ENCODE assay signal across 19 cellular contexts in the genomic region with DNA sequence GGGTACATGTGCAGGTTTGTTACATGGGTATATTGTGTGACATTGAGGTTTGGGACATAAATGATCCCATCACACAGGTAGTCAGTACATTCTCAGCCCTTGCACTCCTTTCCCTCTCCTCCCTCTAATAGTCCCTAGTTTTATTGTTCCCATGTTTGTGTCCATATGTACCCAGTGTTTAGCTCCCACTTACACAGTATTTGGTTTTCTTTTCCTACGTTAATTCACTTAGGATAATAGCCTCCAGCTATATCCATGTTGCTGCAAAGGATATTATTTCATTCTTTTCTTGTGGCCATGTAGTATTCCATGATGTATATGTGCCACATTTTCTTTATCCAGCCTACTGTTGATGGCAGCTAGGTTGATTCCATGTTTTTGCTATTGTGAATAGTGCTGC. TPM values are rescaled to one million over a fixed set of nuclear protein-coding genes. Genes with fewer than 3 reads are reported as not detected.
DNase-seq lines count a peak whose midpoint lies in the region; ATAC-seq, FAIRE-seq and TF ChIP-seq lines count a peak whose summit lies in the region.
"Had no signal": no experiment of that assay in that cellular context is flagged by ENCODE, and none has a peak within 500 bp of the region (broad histone marks: within the 10 kb centered on the region; RNA-seq: fewer than 3 reads in every experiment).

No MANE protein-coding gene starts in this region.

- H3K36me3 Mint-ChIP-seq in CD4-positive, alpha-beta T cell (ENCODE audit: low read depth): peaks cover 6% of the 10 kb centered on the region
- peaks cover 81% of the 10 kb centered on the region for H3K36me3 Mint-ChIP-seq in neural progenitor cell

- no peak overlapping the region for H2AFZ ChIP-seq in K562 (ENCODE audit: low read depth, low read length)
- no peak overlapping the region for H2AFZ ChIP-seq in neural progenitor cell (replicated peaks)

- peaks cover 50% of the 10 kb centered on the region for H3K4me1 ChIP-seq in HEK293 (ENCODE audit: control insufficient read depth, insufficient read depth, low read length)
- peaks cover 0 to 11% of the 10 kb centered on the region in 2 experiments; a peak in 3 of 5 replicates for H3K4me1 ChIP-seq in K562 (replicated peaks in 1 of 2; ENCODE audit: control insufficient read depth in 2 of 2, insufficient read depth in 2 of 2, low read length in 2 of 2)
- peaks cover 44% of the 10 kb centered on the region for H3K4me1 ChIP-seq in neural progenitor cell
- no peaks in the 10 kb centered on the region for H3K4me1 ChIP-seq in prostate gland (replicated peaks)

- no peak for ATAC-seq in CD4-positive, alpha-beta T cell (ENCODE audit: poor library complexity)
- no peak for ATAC-seq in K562
- no peak for ATAC-seq in HG03469 (IDR thresholded peaks at IDR 0.05; ENCODE audit: unreplicated experiment)
- ATAC-seq: Panc1, Right ventricle myocardium inferior had no signal

- POLR2A ChIA-PET in CD4-positive, alpha-beta T cell (lab: Charles Lee): no interaction called here
- POLR2A ChIA-PET in HEK293 (lab: Yijun Ruan, JAX): no interaction called here
- POLR2A ChIA-PET in K562 (lab: Yijun Ruan, JAX): interaction anchor here (1.3 to 2.2 kb wide), 2 partner anchors 13 to 17 kb away, joined by 3 to 8 read pairs; no protein-coding TSS in a partner anchor

- TF ChIP-seq POLR2A in K562 (conservative IDR thresholded peaks at IDR 0.05) (no peak), prostate gland (IDR thresholded peaks at IDR 0.05) (no peak)

- no TSS peak for BruUV-seq in K562 (replicated peaks; lab: Mats Ljungman, UMichigan)

- 95% methylated on average over 1 of the region's 1 CpG for WGBS in K562 (ENCODE audit: insufficient coverage, low coverage, missing lambda C conversion rate)
- 64% methylated on average over 1 of the region's 1 CpG for whole genome bisulfite sequencing in prostate gland

- H4K20me1 ChIP-seq in K562 (replicated peaks; ENCODE audit: control insufficient read depth, insufficient read depth, low read length) (peaks cover 26% of the 10 kb centered on the region), neural progenitor cell (ENCODE audit: low read depth) (peaks cover 95% of the 10 kb centered on the region)

- TF ChIP-seq RAD21 in K562 (CRISPR knock-in tag; conservative IDR thresholded peaks at IDR 0.05 in 1 of 2, IDR thresholded peaks at IDR 0.05 in 1 of 2): no peak

- H3K4me3 ChIP-seq in HEK293 (ENCODE audit: low read depth, low read length) (no peak overlapping the region), K562 (no peak overlapping the region), neural progenitor cell (no peak overlapping the region), prostate gland (no peak overlapping the region)
- H3K4me3 ChIP-seq: BLaER1 treated with 17β-estradiol and CSF1 and Interleukin-3, amounts not matched to agents 10 nM and 100 nM had no signal

- DNase-seq in CD4-positive, alpha-beta T cell: no peak
- DNase-seq in K562 (ENCODE audit: extremely low read depth in 1 of 4, low spot score in 3 of 4): no peak
- no peak for DNase-seq in neural progenitor cell (ENCODE audit: low spot score)
- no peak for DNase-seq in NCI-H2081 treated with DMSO at 0.1 percent for 48 hours (lab: John Stamatoyannopoulos, UW)
- no peak for DNase-seq in prostate gland (ENCODE audit: low spot score)
- DNase-seq: HCEC 1CT, KBM-7, NCI-H187, NCI-H226, NCI-H524, SW 1271 had no signal

- H3K9me1 ChIP-seq in K562 (ENCODE audit: control insufficient read depth, insufficient read depth, low read length): peaks cover 5% of the 10 kb centered on the region

- CTCF ChIA-PET in CD4-positive, alpha-beta T cell (lab: Charles Lee): no interaction called here
- CTCF ChIA-PET in HEK293 (lab: Yijun Ruan, JAX): interaction anchor here (1.1 kb wide), 1 partner anchor 20 kb away, joined by 3 read pairs; no protein-coding TSS in a partner anchor
- CTCF ChIA-PET in K562 (lab: Yijun Ruan, JAX; ENCODE audit: low intra/inter-chr PET ratio): no interaction called here

- no peak overlapping the region for H3K4me3 Mint-ChIP-seq in CD4-positive, alpha-beta T cell
- no peak overlapping the region for H3K4me3 Mint-ChIP-seq in neural progenitor cell

- no peaks in the 10 kb centered on the region for H3K9me3 Mint-ChIP-seq in CD4-positive, alpha-beta T cell
- peaks cover 62% of the 10 kb centered on the region for H3K9me3 Mint-ChIP-seq in neural progenitor cell

- intact Hi-C loops in CD4-positive, alpha-beta T cell (cut with DNase I, micrococcal nuclease): loop anchor here in 1 of 2 experiments (10.0 kb wide), 1 partner anchor 143 kb away; no protein-coding TSS in a partner anchor
- intact Hi-C loops in K562 (cut with micrococcal nuclease): no loop called here
- intact Hi-C loops in prostate gland (cut with DNase I): no loop called here

- no peak for TF ChIP-seq EP300 in K562 (IDR thresholded peaks at IDR 0.05; ENCODE audit: low read length)

- no peaks in the 10 kb centered on the region; a peak in 1 of 3 replicates for H3K36me3 ChIP-seq in HEK293 (ENCODE audit: control insufficient read depth in 2 of 2, insufficient read depth in 1 of 2, low read length in 2 of 2)
- H3K36me3 ChIP-seq in K562 (ENCODE audit: control insufficient read depth, insufficient read depth, low read length): peaks cover 12% of the 10 kb centered on the region; the same call in 1 of the 3 replicates
- no peaks in the 10 kb centered on the region for H3K36me3 ChIP-seq in neural progenitor cell
- H3K36me3 ChIP-seq in prostate gland: no peaks in the 10 kb centered on the region

- no peak overlapping the region for H3K27ac ChIP-seq in CD4-positive, alpha-beta T cell (ENCODE audit: low read depth, low read length)
- H3K27ac ChIP-seq in HEK293 (ENCODE audit: extremely low read depth, low read depth, low read length) (no peak overlapping the region), K562 (ENCODE audit: extremely low read depth, low read depth, low read length) (no peak overlapping the region), neural progenitor cell (peak overlapping the region; percentile 22), prostate gland (no peak overlapping the region)
- H3K27ac ChIP-seq: BLaER1 treated with 17β-estradiol and CSF1 and Interleukin-3, amounts not matched to agents 10 nM and 100 nM had no signal

- no peak for FAIRE-seq in K562 (lab: Jason Lieb, UNC)
- FAIRE-seq: D721Med, GM12892, GM18507 had no signal

- TF ChIP-seq CTCF in CD4-positive, alpha-beta T cell (IDR thresholded peaks at IDR 0.05): no peak
- TF ChIP-seq CTCF in HEK293 (tag by site-specific recombination; IDR thresholded peaks at IDR 0.05): no peak
- TF ChIP-seq CTCF in K562 (IDR thresholded peaks at IDR 0.05 in 2 of 3, conservative IDR thresholded peaks at IDR 0.05 in 1 of 3; ENCODE audit: insufficient read depth in 2 of 3, low read depth in 1 of 3, low read length in 3 of 3): no peak
- TF ChIP-seq CTCF in neural progenitor cell (IDR thresholded peaks at IDR 0.05): no peak
- no peak for TF ChIP-seq CTCF in prostate gland (IDR thresholded peaks at IDR 0.05)

- peaks cover 6% of the 10 kb centered on the region for H3F3A ChIP-seq in neural progenitor cell (ENCODE audit: low read depth)

- peaks cover 93% of the 10 kb centered on the region for H3K79me2 ChIP-seq in K562 (ENCODE audit: control insufficient read depth, insufficient read depth, low read length)
- H3K79me2 ChIP-seq in neural progenitor cell (ENCODE audit: low read depth): peaks cover 100% of the 10 kb centered on the region

- in situ Hi-C loops in K562 (cut with MboI): no loop called here

- H3K27me3 Mint-ChIP-seq in CD4-positive, alpha-beta T cell: no peaks in the 10 kb centered on the region
- H3K27me3 Mint-ChIP-seq in neural progenitor cell (ENCODE audit: insufficient read depth, low read depth): peaks cover 5% of the 10 kb centered on the region

- no peaks in the 10 kb centered on the region for H3K27me3 ChIP-seq in CD4-positive, alpha-beta T cell (ENCODE audit: control insufficient read depth, insufficient read depth, low read length)
- no peaks in the 10 kb centered on the region for H3K27me3 ChIP-seq in K562 (ENCODE audit: control insufficient read depth in 2 of 2, insufficient read depth in 2 of 2, low read length in 2 of 2)
- no peaks in the 10 kb centered on the region for H3K27me3 ChIP-seq in neural progenitor cell
- H3K27me3 ChIP-seq in prostate gland (replicated peaks; ENCODE audit: insufficient read depth): no peaks in the 10 kb centered on the region
- H3K27me3 ChIP-seq: BLaER1 treated with 17β-estradiol and CSF1 and Interleukin-3, amounts not matched to agents 10 nM and 100 nM had no signal

- no peaks in the 10 kb centered on the region for H3K9me3 ChIP-seq in CD4-positive, alpha-beta T cell (ENCODE audit: control insufficient read depth, low read length)
- H3K9me3 ChIP-seq in HEK293 (ENCODE audit: control insufficient read depth, insufficient read depth, low read depth, low read length): no peaks in the 10 kb centered on the region
- H3K9me3 ChIP-seq in K562 (replicated peaks; ENCODE audit: control insufficient read depth, insufficient read depth, low read depth, low read length): no peaks in the 10 kb centered on the region
- no peaks in the 10 kb centered on the region for H3K9me3 ChIP-seq in neural progenitor cell (ENCODE audit: low read depth)
- H3K9me3 ChIP-seq in prostate gland: no peaks in the 10 kb centered on the region

- H3K4me2 ChIP-seq in K562 (ENCODE audit: insufficient read depth, low read length) (no peak overlapping the region), neural progenitor cell (no peak overlapping the region)

- no peak overlapping the region for H3K9ac ChIP-seq in K562 (ENCODE audit: insufficient read depth in 1 of 2, low read depth in 2 of 2, low read length in 2 of 2)
- H3K9ac ChIP-seq in neural progenitor cell: no peak overlapping the region
- H3K9ac ChIP-seq: BLaER1 treated with 17β-estradiol and CSF1 and Interleukin-3, amounts not matched to agents 10 nM and 100 nM had no signal

- peaks cover 82% of the 10 kb centered on the region for H3K4me1 Mint-ChIP-seq in CD4-positive, alpha-beta T cell (ENCODE audit: low read depth)
- peaks cover 12% of the 10 kb centered on the region for H3K4me1 Mint-ChIP-seq in neural progenitor cell

- peak overlapping the region; percentile 18 for H3K27ac Mint-ChIP-seq in CD4-positive, alpha-beta T cell
- no peak overlapping the region for H3K27ac Mint-ChIP-seq in neural progenitor cell

RNA-seq across cellular contexts. Expression of a gene that starts 27.4 kb away (rescaled TPM):
- total RNA-seq in CD4-positive, alpha-beta T cell: 10 to 100 TPM; 12.5 to 13.8 TPM
- 18.3 and 46.1 TPM in 2 replicates for total RNA-seq in K562 (2011; cell fraction: chromatin; rRNA removed; ENCODE audit: low replicate concordance)
- total RNA-seq in K562 (2011; cell fraction: nucleolus; rRNA removed): 6.3 and 7.8 TPM in 2 replicates
- 21.6 and 31.5 TPM in 2 replicates for total RNA-seq in K562 (2011; cell fraction: nucleoplasm; rRNA removed)
- total RNA-seq in K562 (2014; rRNA removed) (10.1 and 10.9 TPM in 2 replicates), K562 (2014; rRNA removed; fragmentation: Illumina TruSeq; extraction: Trizol) (14.0 and 16.2 TPM in 2 replicates), K562 (2015; rRNA removed; fragmentation: Illumina TruSeq; extraction: Trizol) (11.7 and 12.6 TPM in 2 replicates), K562 (2021) (24.4 and 32.4 TPM in 2 replicates), neural progenitor cell (ENCODE audit: low replicate concordance) (28.6 and 38.5 TPM in 2 replicates), prostate gland (10 to 100 TPM; 18.4 to 20.1 TPM)
- polyA plus RNA-seq in K562 (2011; rRNA removed) (26.0 and 30.3 TPM in 2 replicates), K562 (2014; fragmentation: Illumina TruSeq; extraction: Trizol) (21.2 and 22.6 TPM in 2 replicates), K562 (2014; fragmentation: Nextera tagmentation; extraction: Ambion mirVana) (1 to 10 TPM; 4.9 to 7.9 TPM), K562 (2014; rRNA removed) (16.1 and 18.5 TPM in 2 replicates)
- 7.6 and 14.5 TPM in 2 replicates for polyA plus RNA-seq in K562 (2011; cell fraction: cytosol; rRNA removed)
- 11.3 and 11.7 TPM in 2 replicates for polyA plus RNA-seq in K562 (2011; cell fraction: nucleus; rRNA removed)
- 11.3 and 16.2 TPM in 2 replicates for polyA plus RNA-seq in K562 (2012)
- 38.2 and 39.5 TPM in 2 replicates for polyA minus RNA-seq in K562 (2011; rRNA and poly(A)+ RNA removed)
- polyA minus RNA-seq in K562 (2011; cell fraction: cytosol; rRNA and poly(A)+ RNA removed): 15.0 and 18.5 TPM in 2 replicates
- polyA minus RNA-seq in K562 (2011; cell fraction: nucleus; rRNA and poly(A)+ RNA removed): 5.1 and 9.3 TPM in 2 replicates
